ENCODE assay signal across 8 cellular contexts in genomic region chrX:154097003-154097596, GRCh38. TPM values are rescaled to one million over a fixed set of nuclear protein-coding genes. Genes with fewer than 3 reads are reported as not detected.
DNase-seq lines count a peak whose midpoint lies in the region; ATAC-seq and TF ChIP-seq lines count a peak whose summit lies in the region.

No MANE protein-coding gene starts in this region.

- H3K27me3 ChIP-seq in A673 (replicated peaks; ENCODE audit: insufficient read depth, low read depth, low read length, poor library complexity): peaks cover 7% of the 10 kb centered on the region

- POLR2A ChIA-PET in A673 (lab: Charles Lee; ENCODE audit: low non-redundant PET): interaction anchor here (0.6 to 0.7 kb wide), 2 partner anchors 162 to 274 kb away, joined by 3 to 4 read pairs; partner anchors contain the start of gene NAA10
- POLR2A ChIA-PET in activated CD8-positive, alpha-beta T cell treated with anti-CD3 and anti-CD28 coated beads, Interleukin-2, amount 10 ng/mL, durations not matched to agents 7 days and 5 days (lab: Charles Lee): interaction anchor here (1.0 to 1.7 kb wide), 4 partner anchors 17 to 123 kb away, joined by 3 to 8 read pairs (median 4); no protein-coding TSS in a partner anchor

- peak; percentile 83 for DNase-seq in A673 (ENCODE audit: low spot score)
- peak; percentile 43 for DNase-seq in NCI-H345 treated with DMSO at 0.1 percent for 48 hours (lab: John Stamatoyannopoulos, UW; ENCODE audit: unreplicated experiment)
- DNase-seq in activated CD8-positive, alpha-beta T cell treated with anti-CD3 and anti-CD28 coated beads, Interleukin-2, amount 10 ng/mL, durations not matched to agents 7 days and 5 days: peak; percentile 60
- DNase-seq in effector CD4-positive, alpha-beta T cell: peak; percentile 61
- peak; percentile 72 to 84 for DNase-seq in lung microvascular endothelial cell (ENCODE audit: low read depth in 2 of 2)
- peak; percentile 52 for DNase-seq in stimulated activated CD8-positive, alpha-beta memory T cell treated with anti-CD3 and anti-CD28 coated beads, Interleukin-12 subunit alpha, Interleukin-12 subunit beta, amount 100 ng/mL, for 1 hour (ENCODE audit: low read depth)

- peak; percentile 28 for ATAC-seq in GM18519 (IDR thresholded peaks at IDR 0.05; ENCODE audit: low FRiP score, unreplicated experiment)
- ATAC-seq in HG03095 (IDR thresholded peaks at IDR 0.05; ENCODE audit: unreplicated experiment): peak; percentile 23
- peak; percentile 18 for ATAC-seq in activated CD8-positive, alpha-beta T cell treated with anti-CD3 and anti-CD28 coated beads, Interleukin-2, amount 10 ng/mL, durations not matched to agents 7 days and 5 days

- no peaks in the 10 kb centered on the region for H3K9me3 Mint-ChIP-seq in activated CD8-positive, alpha-beta T cell treated with anti-CD3 and anti-CD28 coated beads, Interleukin-2, amount 10 ng/mL, durations not matched to agents 7 days and 5 days (ENCODE audit: insufficient read depth)

- H3K4me3 Mint-ChIP-seq in activated CD8-positive, alpha-beta T cell treated with anti-CD3 and anti-CD28 coated beads, Interleukin-2, amount 10 ng/mL, durations not matched to agents 7 days and 5 days: peak overlapping the region; percentile 85

- CTCF ChIA-PET in A673 (lab: Charles Lee): interaction anchor here (0.6 kb wide), 1 partner anchor 113 kb away, joined by 3 read pairs; no protein-coding TSS in a partner anchor
- CTCF ChIA-PET in activated CD8-positive, alpha-beta T cell treated with anti-CD3 and anti-CD28 coated beads, Interleukin-2, amount 10 ng/mL, durations not matched to agents 7 days and 5 days (lab: Charles Lee): no interaction called here

- no peak for TF ChIP-seq CTCF in A673 (conservative IDR thresholded peaks at IDR 0.05; ENCODE audit: low read depth, low read length)

- H3K4me1 ChIP-seq in A673 (ENCODE audit: insufficient read depth, low read length, poor library complexity, severe bottlenecking): peaks cover 5% of the 10 kb centered on the region

- H3K36me3 ChIP-seq in A673 (ENCODE audit: insufficient read depth, low read length, poor library complexity, severe bottlenecking): no peaks in the 10 kb centered on the region

- peaks cover 7% of the 10 kb centered on the region for H3K27me3 Mint-ChIP-seq in activated CD8-positive, alpha-beta T cell treated with anti-CD3 and anti-CD28 coated beads, Interleukin-2, amount 10 ng/mL, durations not matched to agents 7 days and 5 days (ENCODE audit: low read depth)

- intact Hi-C loops in A673 (cut with micrococcal nuclease; ENCODE audit: unreplicated experiment): no loop called here

- peak overlapping the region; percentile 79 for H3K27ac ChIP-seq in A673 (ENCODE audit: low read depth, low read length, poor library complexity, severe bottlenecking)

- peaks cover 48% of the 10 kb centered on the region for H3K4me1 Mint-ChIP-seq in activated CD8-positive, alpha-beta T cell treated with anti-CD3 and anti-CD28 coated beads, Interleukin-2, amount 10 ng/mL, durations not matched to agents 7 days and 5 days (ENCODE audit: low read depth)

- BruUV-seq in A673 (replicated peaks; lab: Mats Ljungman, UMichigan): no TSS peak

- peaks cover 18% of the 10 kb centered on the region for H3K36me3 Mint-ChIP-seq in activated CD8-positive, alpha-beta T cell treated with anti-CD3 and anti-CD28 coated beads, Interleukin-2, amount 10 ng/mL, durations not matched to agents 7 days and 5 days (ENCODE audit: low read depth)

- peak overlapping the region; percentile 88 for H3K27ac Mint-ChIP-seq in activated CD8-positive, alpha-beta T cell treated with anti-CD3 and anti-CD28 coated beads, Interleukin-2, amount 10 ng/mL, durations not matched to agents 7 days and 5 days

- no peaks in the 10 kb centered on the region for H3K9me3 ChIP-seq in A673 (ENCODE audit: low read depth, low read length, poor library complexity, severe bottlenecking)

- H3K4me3 ChIP-seq in A673 (ENCODE audit: low read depth, low read length, poor library complexity, severe bottlenecking): peak overlapping the region; percentile 58

RNA-seq across cellular contexts. Expression of gene MECP2, which starts 0.4 kb away (rescaled TPM):
- total RNA-seq in A673 (2021) (51.9 and 52.8 TPM in 2 replicates), lung microvascular endothelial cell (12.9 and 20.2 TPM in 2 replicates)
- total RNA-seq in activated CD8-positive, alpha-beta T cell treated with anti-CD3 and anti-CD28 coated beads, Interleukin-2, amount 10 ng/mL, durations not matched to agents 7 days and 5 days: 10 to 100 TPM; 65.4 to 65.5 TPM

RNA-seq across cellular contexts. Expression of gene OPN1LW, which starts 46.9 kb away (rescaled TPM):
- total RNA-seq in A673 (2021) (not detected in 2 replicates), lung microvascular endothelial cell (0.22 and 0.60 TPM in 2 replicates)
- total RNA-seq in activated CD8-positive, alpha-beta T cell treated with anti-CD3 and anti-CD28 coated beads, Interleukin-2, amount 10 ng/mL, durations not matched to agents 7 days and 5 days: not detected

Comparison
In these comparisons a context has a peak if more than half of its experiments do, and no peak if none do; other contexts are left out.
1. Peak in every context shown above with its lines: DNase-seq, ATAC-seq, H3K4me3 ChIP-seq and H3K27ac ChIP-seq.